In genomic region chr13:110509971-110510786, GRCh38 we compare ENCODE assay signal across 8 cellular contexts. TPM values are rescaled to one million over a fixed set of nuclear protein-coding genes. Genes with fewer than 3 reads are reported as not detected.
DNase-seq lines count a peak whose midpoint lies in the region; ATAC-seq and TF ChIP-seq lines count a peak whose summit lies in the region.

No MANE protein-coding gene starts in this region.

- in situ Hi-C loops in IMR-90 (cut with MboI; ENCODE audit: low sequenced_read_pairs) = no loop called here

- no peak overlapping the region for H2BK20ac ChIP-seq in IMR-90 (ENCODE audit: low read depth, low read length)

- H3K27ac Mint-ChIP-seq in endodermal cell = peak overlapping the region; percentile 52

- H3K14ac ChIP-seq in IMR-90 (replicated peaks; ENCODE audit: low read depth, low read length) = no peak overlapping the region

- no peak overlapping the region; the same call in 1 of the 2 replicates for H4K5ac ChIP-seq in IMR-90 (ENCODE audit: low read depth, low read length)

- no peaks in the 10 kb centered on the region for H3K9me3 Mint-ChIP-seq in endodermal cell

- peak overlapping the region; percentile 17 for H2BK5ac ChIP-seq in IMR-90 (ENCODE audit: low read depth, low read length, poor library complexity, severe bottlenecking)

- POLR2A ChIA-PET in IMR-90 (lab: Charles Lee; ENCODE audit: unreplicated experiment) = no interaction called here

- CTCF ChIA-PET in IMR-90 (lab: Yijun Ruan, JAX) = interaction anchor here (1.0 kb wide), 1 partner anchor 8 kb away, joined by 3 read pairs; no protein-coding TSS in a partner anchor

- H3K9ac ChIP-seq in IMR-90 (ENCODE audit: low read depth, low read length) (no peak overlapping the region), endodermal cell (ENCODE audit: extremely low read depth, low read length, poor library complexity, severe bottlenecking) (no peak overlapping the region)

- no peak overlapping the region for H3K18ac ChIP-seq in IMR-90 (ENCODE audit: low read depth, low read length)

- H3K27ac ChIP-seq in IMR-90 (ENCODE audit: insufficient read depth, low read length) = peak overlapping the region; percentile 16; the same call in 1 of the 2 replicates
- H3K27ac ChIP-seq in endodermal cell (ENCODE audit: low read depth, low read length) = peak overlapping the region; percentile 42
- H3K27ac ChIP-seq in tibial nerve = peak overlapping the region in 3 of 4 donors; percentile 41 to 69 (median 67)

- no peak for TF ChIP-seq RAD21 in IMR-90 (IDR thresholded peaks at IDR 0.05; ENCODE audit: low read length)

- ATAC-seq in Right ventricle myocardium inferior (peak; percentile 2), IMR-90 (ENCODE audit: low read depth) (peak; percentile 49), HG02981 (IDR thresholded peaks at IDR 0.05; ENCODE audit: unreplicated experiment) (no peak)

- H2BK15ac ChIP-seq in IMR-90 (ENCODE audit: low read depth, low read length) = no peak overlapping the region

- no peak overlapping the region for H3K4me2 ChIP-seq in IMR-90 (ENCODE audit: low read depth, low read length)

- peak overlapping the region; percentile 61; the same call in 1 of the 2 replicates for H3K4ac ChIP-seq in IMR-90 (ENCODE audit: low read depth, low read length)

- H3K4me1 Mint-ChIP-seq in endodermal cell = no peaks in the 10 kb centered on the region

- dilution Hi-C loops in IMR-90 (cut with HindIII; ENCODE audit: low sequenced_read_pairs, unreplicated experiment) = no loop called here

- peaks cover 12 to 18% of the 10 kb centered on the region in 2 experiments; a peak in 3 of 4 replicates for H3K79me1 ChIP-seq in IMR-90 (ENCODE audit: low read depth in 1 of 2, low read length in 2 of 2)

- peak overlapping the region; percentile 19; the same call in 1 of the 2 replicates for H4K91ac ChIP-seq in IMR-90 (ENCODE audit: insufficient read depth, low read depth, low read length)

- BruUV-seq in IMR-90 (replicated peaks; lab: Mats Ljungman, UMichigan) = no TSS peak

- peaks cover 9% of the 10 kb centered on the region for H4K20me1 ChIP-seq in IMR-90 (ENCODE audit: insufficient read depth, low read length)

- peaks cover 84% of the 10 kb centered on the region for H3K36me3 ChIP-seq in IMR-90 (ENCODE audit: control insufficient read depth, insufficient read depth, low read length)
- H3K36me3 ChIP-seq in endodermal cell (ENCODE audit: control insufficient read depth, insufficient read depth, low read length) = peaks cover 92% of the 10 kb centered on the region
- H3K36me3 ChIP-seq in tibial nerve = peaks cover 0 to 96% (median 5%) of the 10 kb centered on the region in 3 donors

- H3K9me1 ChIP-seq in IMR-90 (ENCODE audit: insufficient read depth, low read length) = peaks cover 7% of the 10 kb centered on the region; the same call in 1 of the 2 replicates

- no peak for TF ChIP-seq POLR2A in IMR-90 (IDR thresholded peaks at IDR 0.05; ENCODE audit: low read depth, low read length)
- TF ChIP-seq POLR2A in tibial nerve (IDR thresholded peaks at IDR 0.05) = no peak

- H3K23ac ChIP-seq in IMR-90 (ENCODE audit: low read depth, low read length) = no peak overlapping the region

- peaks cover 89% of the 10 kb centered on the region for H3K36me3 Mint-ChIP-seq in endodermal cell (ENCODE audit: low read depth)

- no peak overlapping the region for H3K56ac ChIP-seq in IMR-90 (ENCODE audit: extremely low read depth, insufficient read depth, low read length)

- H2BK120ac ChIP-seq in IMR-90 (ENCODE audit: low read depth, low read length) = no peak overlapping the region

- peak in 1 of 2 donors; percentile 7 for TF ChIP-seq EP300 in tibial nerve (IDR thresholded peaks at IDR 0.05)

- no peak for TF ChIP-seq CTCF in IMR-90 (conservative IDR thresholded peaks at IDR 0.05; ENCODE audit: low read depth, low read length)
- no peak for TF ChIP-seq CTCF in endodermal cell (conservative IDR thresholded peaks at IDR 0.05)
- TF ChIP-seq CTCF in tibial nerve (IDR thresholded peaks at IDR 0.05) = peak in 1 of 5 experiments; percentile 18

- H3K9me3 ChIP-seq in IMR-90 (ENCODE audit: control insufficient read depth, insufficient read depth, low read length) = no peaks in the 10 kb centered on the region
- H3K9me3 ChIP-seq in endodermal cell (ENCODE audit: control insufficient read depth, low read length) = no peaks in the 10 kb centered on the region
- no peaks in the 10 kb centered on the region for H3K9me3 ChIP-seq in tibial nerve

- intact Hi-C loops in Right ventricle myocardium inferior (cut with DNase I) (loop anchor here (5.0 kb wide), 1 partner anchor 53 kb away; no protein-coding TSS in a partner anchor), cardiac septum (cut with DNase I) (loop anchor here (2.0 kb wide), 1 partner anchor 15 kb away; no protein-coding TSS in a partner anchor), IMR-90 (cut with micrococcal nuclease) (loop anchor here (5.0 kb wide), 1 partner anchor 52 kb away; the partner anchor contains the start of gene RAB20)

- no peak overlapping the region for H3K4me3 Mint-ChIP-seq in endodermal cell

- 80% methylated on average over 4 of the region's 18 CpGs; no CpG with 5 or more reads in 1 of the 2 experiments for WGBS in IMR-90 (ENCODE audit: extremely low coverage in 2 of 2, insufficient read length in 1 of 2), 2 experiments
- WGBS in endodermal cell (ENCODE audit: insufficient coverage in 1 of 2, insufficient read length in 1 of 2), 2 experiments = 84 to 88% methylated on average over 17 to 18 of the region's 18 CpGs
- 33 to 43% methylated on average over 17 to 18 of the region's 18 CpGs for WGBS in tibial nerve, 2 donors

- peak overlapping the region in 1 of 2 experiments; percentile 2; a peak in 1 of 4 replicates for H4K8ac ChIP-seq in IMR-90 (ENCODE audit: low read depth in 2 of 2, low read length in 2 of 2)

- no peak for DNase-seq in Right ventricle myocardium inferior (ENCODE audit: missing footprints)
- no peak for DNase-seq in cardiac septum (ENCODE audit: low spot score)
- DNase-seq in IMR-90 = peak; percentile 30
- DNase-seq in endodermal cell = no peak
- DNase-seq in tibial nerve (ENCODE audit: low spot score in 2 of 2) = no peak
- DNase-seq in SHP77 treated with DMSO at 0.1 percent for 48 hours (lab: John Stamatoyannopoulos, UW) = no peak
- DNase-seq in activated naive CD4-positive, alpha-beta T cell treated with Interleukin-2 at 50 U/mL for 16 hours = no peak

- peak overlapping the region; percentile 52 for H2AK9ac ChIP-seq in IMR-90 (replicated peaks; ENCODE audit: low read depth, low read length, poor library complexity)

- H2AFZ ChIP-seq in IMR-90 (replicated peaks; ENCODE audit: low read length, poor library complexity) = peak overlapping the region; percentile 71

- H3K4me1 ChIP-seq in IMR-90 (ENCODE audit: control insufficient read depth, insufficient read depth, low read length) (peaks cover 18% of the 10 kb centered on the region), endodermal cell (ENCODE audit: control insufficient read depth, insufficient read depth, low read length) (no peaks in the 10 kb centered on the region), tibial nerve (peaks cover 0 to 42% (median 1%) of the 10 kb centered on the region in 4 donors)

- H3K27me3 ChIP-seq in IMR-90 (ENCODE audit: control insufficient read depth, insufficient read depth, low read length) (no peaks in the 10 kb centered on the region), endodermal cell (ENCODE audit: control insufficient read depth, insufficient read depth, low read length, poor library complexity, severe bottlenecking) (no peaks in the 10 kb centered on the region), tibial nerve (no peaks in the 10 kb centered on the region)

- H2AK5ac ChIP-seq in IMR-90 (ENCODE audit: low read depth, low read length) = 0 out of 2 replicates have a peak overlapping the region, but pooled peaks have one; percentile 7

- H3K27me3 Mint-ChIP-seq in endodermal cell (ENCODE audit: insufficient read depth) = no peaks in the 10 kb centered on the region

- no peak overlapping the region for H3K4me3 ChIP-seq in IMR-90 (ENCODE audit: insufficient read depth, low read depth, low read length)
- H3K4me3 ChIP-seq in endodermal cell (ENCODE audit: low read length) = no peak overlapping the region
- no peak overlapping the region for H3K4me3 ChIP-seq in tibial nerve

TF ChIP-seq in IMR-90, 13 proteins besides CTCF, POLR2A, EP300 and RAD21:
- no peak for TF ChIP-seq CEBPB (IDR thresholded peaks at IDR 0.05; ENCODE audit: low read depth, low read length)
- no peak for TF ChIP-seq RFX5 (IDR thresholded peaks at IDR 0.05; ENCODE audit: low read depth, low read length)
- no peak for TF ChIP-seq CHD1 (IDR thresholded peaks at IDR 0.05; ENCODE audit: low read depth, low read length)
- no peak for TF ChIP-seq RCOR1 (IDR thresholded peaks at IDR 0.05; ENCODE audit: insufficient replicate concordance, low read length)
- no peak for TF ChIP-seq USF2 (IDR thresholded peaks at IDR 0.05; ENCODE audit: low read depth, low read length)
- TF ChIP-seq SMC3 (IDR thresholded peaks at IDR 0.05; ENCODE audit: low read depth, low read length) = no peak
- no peak for TF ChIP-seq NFE2L2 (IDR thresholded peaks at IDR 0.05; ENCODE audit: low read depth, low read length)
- no peak for TF ChIP-seq BHLHE40 (IDR thresholded peaks at IDR 0.05; ENCODE audit: low read depth, low read length)
- no peak for TF ChIP-seq MAZ (IDR thresholded peaks at IDR 0.05; ENCODE audit: borderline replicate concordance, low read depth, low read length)

RNA-seq across cellular contexts. Expression of gene RAB20, which starts 51.3 kb away (rescaled TPM):
- 10.5 TPM for total RNA-seq in Right ventricle myocardium inferior
- total RNA-seq in cardiac septum = 12.6 TPM
- 3.6 and 3.8 TPM in 2 replicates for total RNA-seq in IMR-90 (2012; rRNA removed)
- 4.7 and 5.1 TPM in 2 replicates for polyA plus RNA-seq in IMR-90 (2012; rRNA removed)
- 6.1 and 6.7 TPM in 2 replicates for polyA plus RNA-seq in IMR-90 (2012; cell fraction: cytosol; rRNA removed)
- polyA plus RNA-seq in IMR-90 (2012; cell fraction: nucleus; rRNA removed; ENCODE audit: low replicate concordance) = 2.3 and 2.4 TPM in 2 replicates
- total RNA-seq in endodermal cell = 10 to 100 TPM; 12.6 to 14.2 TPM
- 5.4 TPM for polyA plus RNA-seq in endodermal cell (2013, experiment 1 of 2)
- 6.1 TPM for polyA plus RNA-seq in endodermal cell (2013, experiment 2 of 2)
- total RNA-seq in tibial nerve = 10 to 100 TPM; 28.5 to 52.5 (median 30.2) TPM

Comparison
In these comparisons a context has a peak if more than half of its experiments do, and no peak if none do; other contexts are left out.
1. H3K27ac ChIP-seq: peak in every context shown above with its lines; median percentile 67 in tibial nerve; 42 in endodermal cell; 16 in IMR-90.